ENCODE assay signal across 1 cellular context in the genomic region with DNA sequence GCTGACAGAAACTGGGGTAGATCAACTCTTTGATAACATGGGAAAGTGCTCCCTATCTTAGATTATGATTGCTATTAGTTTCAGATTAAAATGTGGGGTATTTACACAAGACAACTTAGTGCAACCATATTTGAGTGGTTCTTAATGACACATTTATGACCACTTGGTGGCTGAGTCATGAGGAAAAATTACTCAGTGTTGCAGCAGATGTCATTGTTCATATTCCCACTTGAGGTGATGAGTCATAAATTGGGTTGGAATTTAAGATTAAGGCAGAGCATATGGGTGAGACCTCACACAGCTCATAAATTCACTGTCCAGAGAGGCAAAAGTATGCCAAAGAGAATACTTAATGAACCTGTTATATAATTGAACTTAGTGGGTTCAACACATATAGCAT.
A peak's percentile ranks its signal among the peaks of the same experiment; 100 is the strongest.
TF ChIP-seq lines count a peak whose summit lies in the region.

No MANE protein-coding gene starts in this region.

TF ChIP-seq in HEK293, 187 proteins besides CTCF, POLR2A, EP300 and RAD21 (continued from another document and continues in another):
- TF ChIP-seq ZNF18 (tag by site-specific recombination; IDR thresholded peaks at IDR 0.05), result peak; percentile 93
- peak; percentile 96 for TF ChIP-seq ZSCAN23 (tag by site-specific recombination; IDR thresholded peaks at IDR 0.05)
- 0 out of 2 replicates have a peak, but pooled peaks have one; percentile 20 for TF ChIP-seq RBAK (tag by site-specific recombination; IDR thresholded peaks at IDR 0.05)
- TF ChIP-seq ZNF580 (tag by site-specific recombination; IDR thresholded peaks at IDR 0.05), result peak; percentile 95
- TF ChIP-seq ZNF292 (tag by site-specific recombination; IDR thresholded peaks at IDR 0.05; ENCODE audit: borderline replicate concordance, low read depth), result no peak
- no peak for TF ChIP-seq ZNF155 (tag by site-specific recombination; IDR thresholded peaks at IDR 0.05)
- TF ChIP-seq ZNF211 (tag by site-specific recombination; IDR thresholded peaks at IDR 0.05; ENCODE audit: low read depth), result no peak
- peak; percentile 90 for TF ChIP-seq ZNF561 (tag by site-specific recombination; IDR thresholded peaks at IDR 0.05; ENCODE audit: borderline replicate concordance)
- peak; percentile 76 for TF ChIP-seq KLF16 (tag by site-specific recombination; IDR thresholded peaks at IDR 0.05)
- peak; percentile 89 for TF ChIP-seq ZNF184 (tag by site-specific recombination; IDR thresholded peaks at IDR 0.05)
- peak; percentile 97 for TF ChIP-seq GLI2 (tag by site-specific recombination; IDR thresholded peaks at IDR 0.05; ENCODE audit: borderline replicate concordance, low read depth)
- no peak for TF ChIP-seq ZNF112 (tag by site-specific recombination; IDR thresholded peaks at IDR 0.05)
- TF ChIP-seq TCF7L2 (IDR thresholded peaks at IDR 0.05; ENCODE audit: borderline replicate concordance, low read depth, low read length), result peak; percentile 50; the same call in 1 of the 2 replicates
- TF ChIP-seq ZFHX2 (tag by site-specific recombination; conservative IDR thresholded peaks at IDR 0.05), result peak; percentile 35
- TF ChIP-seq ZNF654 (tag by site-specific recombination; IDR thresholded peaks at IDR 0.05; ENCODE audit: low read depth), result peak; percentile 13; the same call in 1 of the 2 replicates
- TF ChIP-seq ZNF645 (tag by site-specific recombination; IDR thresholded peaks at IDR 0.05), result no peak
- TF ChIP-seq ZNF76 (tag by site-specific recombination; IDR thresholded peaks at IDR 0.05; ENCODE audit: borderline replicate concordance, low read depth), result peak; percentile 66; the same call in 1 of the 2 replicates
- TF ChIP-seq GLIS2 (tag by site-specific recombination; IDR thresholded peaks at IDR 0.05), result no peak
- peak; percentile 72; the same call in 1 of the 2 replicates for TF ChIP-seq ZNF660 (tag by site-specific recombination; IDR thresholded peaks at IDR 0.05)
- TF ChIP-seq KLF10 (tag by site-specific recombination; IDR thresholded peaks at IDR 0.05), result peak; percentile 88
- no peak for TF ChIP-seq ZNF776 (tag by site-specific recombination; IDR thresholded peaks at IDR 0.05; ENCODE audit: borderline replicate concordance)
- peak; percentile 72 for TF ChIP-seq ZNF518A (tag by site-specific recombination; conservative IDR thresholded peaks at IDR 0.05; ENCODE audit: low read depth)
- 0 out of 2 replicates have a peak, but pooled peaks have one; percentile 67 for TF ChIP-seq BCL6B (tag by site-specific recombination; IDR thresholded peaks at IDR 0.05)
- TF ChIP-seq SETDB1 (IDR thresholded peaks at IDR 0.05; ENCODE audit: insufficient read length, low read length), result peak; percentile 17
- TF ChIP-seq, protein P1, sequence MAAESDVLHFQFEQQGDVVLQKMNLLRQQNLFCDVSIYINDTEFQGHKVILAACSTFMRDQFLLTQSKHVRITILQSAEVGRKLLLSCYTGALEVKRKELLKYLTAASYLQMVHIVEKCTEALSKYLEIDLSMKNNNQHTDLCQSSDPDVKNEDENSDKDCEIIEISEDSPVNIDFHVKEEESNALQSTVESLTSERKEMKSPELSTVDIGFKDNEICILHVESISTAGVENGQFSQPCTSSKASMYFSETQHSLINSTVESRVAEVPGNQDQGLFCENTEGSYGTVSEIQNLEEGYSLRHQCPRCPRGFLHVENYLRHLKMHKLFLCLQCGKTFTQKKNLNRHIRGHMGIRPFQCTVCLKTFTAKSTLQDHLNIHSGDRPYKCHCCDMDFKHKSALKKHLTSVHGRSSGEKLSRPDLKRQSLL (tag by site-specific recombination; IDR thresholded peaks at IDR 0.05), result no peak
- TF ChIP-seq ZNF791 (tag by site-specific recombination; IDR thresholded peaks at IDR 0.05), result no peak
- TF ChIP-seq KLF17 (tag by site-specific recombination; IDR thresholded peaks at IDR 0.05), result peak; percentile 99
- peak; percentile 66 for TF ChIP-seq ZBTB8A (tag by site-specific recombination; IDR thresholded peaks at IDR 0.05)
- TF ChIP-seq, protein P2, sequence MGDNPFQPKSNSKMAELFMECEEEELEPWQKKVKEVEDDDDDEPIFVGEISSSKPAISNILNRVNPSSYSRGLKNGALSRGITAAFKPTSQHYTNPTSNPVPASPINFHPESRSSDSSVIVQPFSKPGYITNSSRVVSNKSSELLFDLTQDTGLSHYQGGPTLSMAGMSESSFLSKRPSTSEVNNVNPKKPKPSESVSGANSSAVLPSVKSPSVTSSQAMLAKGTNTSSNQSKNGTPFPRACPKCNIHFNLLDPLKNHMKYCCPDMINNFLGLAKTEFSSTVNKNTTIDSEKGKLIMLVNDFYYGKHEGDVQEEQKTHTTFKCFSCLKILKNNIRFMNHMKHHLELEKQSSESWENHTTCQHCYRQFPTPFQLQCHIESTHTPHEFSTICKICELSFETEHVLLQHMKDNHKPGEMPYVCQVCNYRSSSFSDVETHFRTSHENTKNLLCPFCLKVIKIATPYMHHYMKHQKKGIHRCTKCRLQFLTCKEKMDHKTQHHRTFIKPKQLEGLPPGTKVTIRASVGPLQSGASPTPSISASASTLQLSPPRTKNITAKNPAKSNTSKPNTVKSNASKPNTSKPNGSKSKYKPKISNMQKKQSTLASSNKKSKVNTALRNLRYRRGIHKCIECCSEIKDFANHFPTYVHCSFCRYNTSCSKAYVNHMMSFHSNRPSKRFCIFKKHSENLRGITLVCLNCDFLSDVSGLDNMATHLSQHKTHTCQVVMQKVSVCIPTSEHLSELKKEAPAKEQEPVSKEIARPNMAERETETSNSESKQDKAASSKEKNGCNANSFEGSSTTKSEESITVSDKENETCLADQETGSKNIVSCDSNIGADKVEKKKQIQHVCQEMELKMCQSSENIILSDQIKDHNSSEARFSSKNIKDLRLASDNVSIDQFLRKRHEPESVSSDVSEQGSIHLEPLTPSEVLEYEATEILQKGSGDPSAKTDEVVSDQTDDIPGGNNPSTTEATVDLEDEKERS (tag by site-specific recombination; IDR thresholded peaks at IDR 0.05), result no peak
- no peak for TF ChIP-seq ZNF530 (tag by site-specific recombination; IDR thresholded peaks at IDR 0.05; ENCODE audit: low read depth)
- TF ChIP-seq ZNF221 (tag by site-specific recombination; IDR thresholded peaks at IDR 0.05; ENCODE audit: borderline replicate concordance), result no peak
- TF ChIP-seq YY1 (tag by site-specific recombination; IDR thresholded peaks at IDR 0.05), result peak; percentile 71; the same call in 1 of the 2 replicates
- TF ChIP-seq ZNF623 (tag by site-specific recombination; IDR thresholded peaks at IDR 0.05), result peak; percentile 40; the same call in 1 of the 2 replicates
- no peak for TF ChIP-seq ZNF19 (tag by site-specific recombination; IDR thresholded peaks at IDR 0.05; ENCODE audit: low read depth)
- TF ChIP-seq ZXDB (tag by site-specific recombination; IDR thresholded peaks at IDR 0.05), result peak; percentile 96
- TF ChIP-seq ZNF549 (tag by site-specific recombination; IDR thresholded peaks at IDR 0.05), result no peak
- peak; percentile 88 for TF ChIP-seq OVOL3 (tag by site-specific recombination; IDR thresholded peaks at IDR 0.05)
- no peak for TF ChIP-seq ZBTB48 (tag by site-specific recombination; IDR thresholded peaks at IDR 0.05)
- TF ChIP-seq, protein P3, sequence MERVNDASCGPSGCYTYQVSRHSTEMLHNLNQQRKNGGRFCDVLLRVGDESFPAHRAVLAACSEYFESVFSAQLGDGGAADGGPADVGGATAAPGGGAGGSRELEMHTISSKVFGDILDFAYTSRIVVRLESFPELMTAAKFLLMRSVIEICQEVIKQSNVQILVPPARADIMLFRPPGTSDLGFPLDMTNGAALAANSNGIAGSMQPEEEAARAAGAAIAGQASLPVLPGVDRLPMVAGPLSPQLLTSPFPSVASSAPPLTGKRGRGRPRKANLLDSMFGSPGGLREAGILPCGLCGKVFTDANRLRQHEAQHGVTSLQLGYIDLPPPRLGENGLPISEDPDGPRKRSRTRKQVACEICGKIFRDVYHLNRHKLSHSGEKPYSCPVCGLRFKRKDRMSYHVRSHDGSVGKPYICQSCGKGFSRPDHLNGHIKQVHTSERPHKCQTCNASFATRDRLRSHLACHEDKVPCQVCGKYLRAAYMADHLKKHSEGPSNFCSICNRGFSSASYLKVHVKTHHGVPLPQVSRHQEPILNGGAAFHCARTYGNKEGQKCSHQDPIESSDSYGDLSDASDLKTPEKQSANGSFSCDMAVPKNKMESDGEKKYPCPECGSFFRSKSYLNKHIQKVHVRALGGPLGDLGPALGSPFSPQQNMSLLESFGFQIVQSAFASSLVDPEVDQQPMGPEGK (tag by site-specific recombination; IDR thresholded peaks at IDR 0.05), result peak; percentile 84
- TF ChIP-seq ZNF585B (tag by site-specific recombination; IDR thresholded peaks at IDR 0.05), result no peak
- peak; percentile 55 for TF ChIP-seq ZNF529 (tag by site-specific recombination; IDR thresholded peaks at IDR 0.05; ENCODE audit: insufficient replicate concordance)
- no peak for TF ChIP-seq ZNF510 (tag by site-specific recombination; IDR thresholded peaks at IDR 0.05; ENCODE audit: insufficient replicate concordance)
- TF ChIP-seq GLIS1 (tag by site-specific recombination; IDR thresholded peaks at IDR 0.05), result peak; percentile 87
